18 cellular contexts compared by ENCODE assay signal in genomic region chr6:47230579-47230978, GRCh38.
DNase-seq lines count a peak whose midpoint lies in the region; TF ChIP-seq lines count a peak whose summit lies in the region.
"Had no signal": no experiment of that assay in that cellular context is flagged by ENCODE, and none has a peak within 500 bp of the region (broad histone marks: within the 10 kb centered on the region; RNA-seq: fewer than 3 reads in every experiment).

No MANE protein-coding gene starts in this region.

- no peak overlapping the region for H3K27ac ChIP-seq in endodermal cell (ENCODE audit: low read depth, low read length)
- H3K27ac ChIP-seq in transverse colon, result peak overlapping the region; percentile 48 to 71 (median 69)
- no peak overlapping the region for H3K27ac ChIP-seq in brain microvascular endothelial cell

- in situ Hi-C loops in transverse colon (cut with MboI; ENCODE audit: low pct_ligation_motif_present in 1 of 4, low pct_unique_long_range_greater_than_20kb in 1 of 4, low sequenced_read_pairs in 3 of 4) (no loop called here), brain microvascular endothelial cell (cut with HindIII; ENCODE audit: low pct_ligation_motif_present, low sequenced_read_pairs) (no loop called here)

- DNase-seq in SIG-M5 treated with dmso at 0.1 percent for 504 hours (lab: John Stamatoyannopoulos, UW; ENCODE audit: unreplicated experiment) (peak; percentile 4), SIG-M5 (lab: John Stamatoyannopoulos, UW) (no peak), NCI-H510A (lab: John Stamatoyannopoulos, UW) (peak; percentile 8), endodermal cell (no peak), transverse colon (peak; percentile 42), H7 (no peak), brain microvascular endothelial cell (no peak), foreskin fibroblast (no peak)
- DNase-seq: activated CD4-positive, CD25-positive, alpha-beta regulatory T cell treated with anti-CD3 and anti-CD28 coated beads, Interleukin-2, amount 50 U/mL, for 72 hours; CD8-positive, alpha-beta T cell; EL; Karpas-422; NCI-H1436; NCI-H446 treated with DMSO at 0.1 percent for 48 hours; right cardiac atrium; SHP77 had no signal

- peaks cover 14% of the 10 kb centered on the region for H3K4me1 Mint-ChIP-seq in endodermal cell

- TF ChIP-seq POLR2A in transverse colon (IDR thresholded peaks at IDR 0.05), result no peak

- peak overlapping the region; percentile 16 for H3K4me3 ChIP-seq in endodermal cell (ENCODE audit: low read length)
- H3K4me3 ChIP-seq in transverse colon, result no peak overlapping the region
- H3K4me3 ChIP-seq in H7 (ENCODE audit: insufficient read depth, low read depth, low read length), result no peak overlapping the region
- H3K4me3 ChIP-seq in brain microvascular endothelial cell (ENCODE audit: low read depth, low read length), result no peak overlapping the region
- no peak overlapping the region for H3K4me3 ChIP-seq in foreskin fibroblast (ENCODE audit: low read depth in 1 of 2, low read length in 2 of 2)

- peaks cover 5% of the 10 kb centered on the region for H3K9me3 Mint-ChIP-seq in endodermal cell
- H3K9me3 Mint-ChIP-seq: activated T-helper 2 cell treated with anti-CD3 and anti-CD28 coated beads, Interferon-gamma antibody, Interleukin-2, Interleukin-4, amounts not matched to agents 10 μg/mL and 5 μg/mL and 100 μg/mL, durations not matched to agents 14 hours and 24 hours and 36 hours; CD8-positive, alpha-beta T cell; stimulated activated naive CD8-positive, alpha-beta T cell treated with anti-CD3 and anti-CD28 coated beads, Interleukin-15, Interleukin-2, amounts not matched to agents 100 ng/mL and 50 ng/mL, for 24 hours had no signal

- peaks cover 53% of the 10 kb centered on the region for H3K36me3 Mint-ChIP-seq in endodermal cell (ENCODE audit: low read depth)
- H3K36me3 Mint-ChIP-seq: CD8-positive, alpha-beta T cell had no signal

- peaks cover 74% of the 10 kb centered on the region for H3K36me3 ChIP-seq in endodermal cell (ENCODE audit: control insufficient read depth, insufficient read depth, low read length)
- H3K36me3 ChIP-seq in transverse colon, result no peaks in the 10 kb centered on the region
- H3K36me3 ChIP-seq in H7 (replicated peaks; ENCODE audit: control insufficient read depth, insufficient read depth, low read length), result peaks cover 3% of the 10 kb centered on the region; the same call in 1 of the 2 replicates
- no peaks in the 10 kb centered on the region for H3K36me3 ChIP-seq in brain microvascular endothelial cell (replicated peaks)

- no peaks in the 10 kb centered on the region for H3K27me3 Mint-ChIP-seq in endodermal cell (ENCODE audit: insufficient read depth)
- H3K27me3 Mint-ChIP-seq: stimulated activated naive CD8-positive, alpha-beta T cell treated with anti-CD3 and anti-CD28 coated beads, Interleukin-15, Interleukin-2, amounts not matched to agents 100 ng/mL and 50 ng/mL, for 24 hours had no signal

- no peak overlapping the region for H3K4me3 Mint-ChIP-seq in endodermal cell
- H3K4me3 Mint-ChIP-seq: CD8-positive, alpha-beta T cell; stimulated activated naive CD8-positive, alpha-beta T cell treated with anti-CD3 and anti-CD28 coated beads, Interleukin-15, Interleukin-2, amounts not matched to agents 100 ng/mL and 50 ng/mL, for 24 hours had no signal

- H3K9me3 ChIP-seq in endodermal cell (ENCODE audit: control insufficient read depth, low read length) (peaks cover 8% of the 10 kb centered on the region), transverse colon (no peaks in the 10 kb centered on the region)

- intact Hi-C loops in transverse colon (cut with DNase I; ENCODE audit: low total_unique reads), result loop anchor here (10.0 kb wide), 1 partner anchor 96 kb away; no protein-coding TSS in a partner anchor

- TF ChIP-seq CTCF in endodermal cell (conservative IDR thresholded peaks at IDR 0.05) (no peak), transverse colon (IDR thresholded peaks at IDR 0.05) (no peak), brain microvascular endothelial cell (IDR thresholded peaks at IDR 0.05; ENCODE audit: low read depth, low read length, missing control alignments) (no peak), foreskin fibroblast (IDR thresholded peaks at IDR 0.05; ENCODE audit: low read depth, low read length) (no peak)

- H3K9ac ChIP-seq in endodermal cell (ENCODE audit: extremely low read depth, low read length, poor library complexity, severe bottlenecking), result no peak overlapping the region

- no peak for TF ChIP-seq EP300 in transverse colon (IDR thresholded peaks at IDR 0.05; ENCODE audit: low read depth)

- no peak overlapping the region for H3K27ac Mint-ChIP-seq in endodermal cell
- H3K27ac Mint-ChIP-seq: activated T-helper 2 cell treated with anti-CD3 and anti-CD28 coated beads, Interferon-gamma antibody, Interleukin-2, Interleukin-4, amounts not matched to agents 10 μg/mL and 5 μg/mL and 100 μg/mL, durations not matched to agents 14 hours and 24 hours and 36 hours; CD8-positive, alpha-beta T cell; stimulated activated naive CD8-positive, alpha-beta T cell treated with anti-CD3 and anti-CD28 coated beads, Interleukin-15, Interleukin-2, amounts not matched to agents 100 ng/mL and 50 ng/mL, for 24 hours had no signal

- H3K27me3 ChIP-seq in endodermal cell (ENCODE audit: control insufficient read depth, insufficient read depth, low read length, poor library complexity, severe bottlenecking) (no peaks in the 10 kb centered on the region), transverse colon (no peaks in the 10 kb centered on the region), H7 (ENCODE audit: control insufficient read depth, insufficient read depth, low read length) (no peaks in the 10 kb centered on the region), brain microvascular endothelial cell (replicated peaks) (no peaks in the 10 kb centered on the region)

- H3K4me1 ChIP-seq in endodermal cell (ENCODE audit: control insufficient read depth, insufficient read depth, low read length) (peaks cover 9% of the 10 kb centered on the region), transverse colon (peaks cover 0 to 17% (median 6%) of the 10 kb centered on the region in 4 donors)

- 91 to 100% methylated on average over 4 to 5 of the region's 6 CpGs for WGBS in endodermal cell (ENCODE audit: insufficient coverage in 1 of 2, insufficient read length in 1 of 2), 2 experiments
- 42 to 49% methylated on average over 6 of the region's 6 CpGs for WGBS in transverse colon (ENCODE audit: low coverage in 1 of 2), 2 donors

Comparison
In these comparisons a context has a peak if more than half of its experiments do, and no peak if none do; other contexts are left out.
1. DNase-seq: peak in SIG-M5 treated with dmso at 0.1 percent for 504 hours (single experiment), NCI-H510A (single experiment) and transverse colon (single experiment); none in SIG-M5 (single experiment), endodermal cell (single experiment), H7 (single experiment), brain microvascular endothelial cell (single experiment) and foreskin fibroblast (0 of 2).
2. H3K27ac ChIP-seq: peak in transverse colon (4 of 4); none in endodermal cell (single experiment) and brain microvascular endothelial cell (single experiment).